In genomic region chr11:88656960-88657738, GRCh38 we compare ENCODE assay signal across 30 cellular contexts.
DNase-seq lines count a peak whose midpoint lies in the region; ATAC-seq, FAIRE-seq and TF ChIP-seq lines count a peak whose summit lies in the region.
"Had no signal": no experiment of that assay in that cellular context is flagged by ENCODE, and none has a peak within 500 bp of the region (broad histone marks: within the 10 kb centered on the region; RNA-seq: fewer than 3 reads in every experiment).

No MANE protein-coding gene starts in this region.

- no peak for DNase-seq in CD8-positive, alpha-beta T cell
- no peak for DNase-seq in HCT116 (ENCODE audit: low read depth, low spot score)
- DNase-seq in fibroblast of the aortic adventitia (ENCODE audit: low read depth): peak; percentile 4
- DNase-seq in GM12892 (ENCODE audit: insufficient read length): no peak
- no peak for DNase-seq in D721Med (ENCODE audit: insufficient read length, low spot score)
- no peak for DNase-seq in lower leg skin (ENCODE audit: low spot score in 2 of 2)
- no peak for DNase-seq in transverse colon
- DNase-seq: activated CD8-positive, alpha-beta T cell treated with anti-CD3 and anti-CD28 coated beads for 36 hours; activated naive CD4-positive, alpha-beta T cell treated with Interleukin-2 at 50 U/mL for 16 hours; COR-L47; effector CD8-positive, alpha-beta T cell; glutamatergic neuron; left colon; mesendoderm; MV-4-11; NCI-H1694 treated with DMSO at 0.1 percent for 48 hours; NCI-H2171 treated with DMSO at 0.1 percent for 48 hours; NCI-H748 treated with DMSO at 0.1 percent for 48 hours; occipital lobe; right cardiac atrium; stimulated activated CD4-positive, alpha-beta T cell treated with anti-CD3 and anti-CD28 coated beads, Interleukin-4, amount 100 ng/mL, for 24 hours; stimulated activated naive CD4-positive, alpha-beta T cell treated with Interleukin-2 at 50 U/mL for 16 hours; thyroid gland had no signal

- intact Hi-C loops in CD8-positive, alpha-beta T cell (cut with DNase I, micrococcal nuclease): no loop called here
- intact Hi-C loops in HCT116 (cut with micrococcal nuclease) (no loop called here), lower leg skin (cut with DNase I; ENCODE audit: low total_unique reads) (no loop called here), transverse colon (cut with DNase I; ENCODE audit: low total_unique reads) (no loop called here)

- no peak for TF ChIP-seq RAD21 in HCT116 (IDR thresholded peaks at IDR 0.05; ENCODE audit: low read depth)

- H3K9me2 ChIP-seq in HCT116 (ENCODE audit: insufficient read depth): no peaks in the 10 kb centered on the region

- no TSS peak for BruUV-seq in HCT116 (replicated peaks; lab: Mats Ljungman, UMichigan)

- in situ Hi-C loops in transverse colon (cut with MboI; ENCODE audit: low pct_ligation_motif_present in 1 of 4, low pct_unique_long_range_greater_than_20kb in 1 of 4, low sequenced_read_pairs in 3 of 4): no loop called here

- no peak overlapping the region for H3K9ac ChIP-seq in HCT116 (ENCODE audit: low read length)

- no peaks in the 10 kb centered on the region for H3K79me2 ChIP-seq in HCT116 (ENCODE audit: insufficient read depth, low read length)

- WGBS in lower leg skin, 2 donors: 38 to 54% methylated on average over 1 of the region's 1 CpG
- WGBS in transverse colon (ENCODE audit: low coverage in 1 of 2), 2 donors: 22 to 54% methylated on average over 1 of the region's 1 CpG

- no peak overlapping the region for H2AFZ ChIP-seq in HCT116 (ENCODE audit: low read depth, low read length, poor library complexity, severe bottlenecking)

- RAD21 ChIA-PET in HCT116 (lab: Charles Lee; ENCODE audit: low non-redundant PET in 1 of 2, low total read pairs in 2 of 2, uncharacterized antibody in 2 of 2, unreplicated experiment in 2 of 2): no interaction called here

- no peaks in the 10 kb centered on the region for H3K4me1 ChIP-seq in CD8-positive, alpha-beta T cell (ENCODE audit: insufficient read depth, low read length)
- H3K4me1 ChIP-seq in HCT116 (ENCODE audit: control insufficient read depth in 1 of 2, insufficient read depth in 2 of 2, low read length in 2 of 2) (no peaks in the 10 kb centered on the region), transverse colon (no peaks in the 10 kb centered on the region)
- H3K4me1 ChIP-seq: thyroid gland had no signal

- no peaks in the 10 kb centered on the region for H3K27me3 Mint-ChIP-seq in CD8-positive, alpha-beta T cell (ENCODE audit: low read depth)
- H3K27me3 Mint-ChIP-seq: activated CD8-positive, alpha-beta T cell treated with anti-CD3 and anti-CD28 coated beads for 36 hours; IgD-negative memory B cell had no signal

- no peak overlapping the region for H3K27ac ChIP-seq in CD8-positive, alpha-beta T cell (ENCODE audit: low read depth, low read length)
- no peak overlapping the region for H3K27ac ChIP-seq in HCT116 (ENCODE audit: low read depth, low read length)
- H3K27ac ChIP-seq in transverse colon: no peak overlapping the region
- H3K27ac ChIP-seq: thyroid gland had no signal

- no peak overlapping the region for H3K4me3 ChIP-seq in CD8-positive, alpha-beta T cell (ENCODE audit: low read depth, low read length)
- H3K4me3 ChIP-seq in HCT116 (replicated peaks in 1 of 2; ENCODE audit: low read depth in 1 of 2, low read length in 2 of 2) (no peak overlapping the region), WI38 (ENCODE audit: low read depth, low read length) (0 out of 2 replicates have a peak overlapping the region, but pooled peaks have one; percentile 11), fibroblast of the aortic adventitia (ENCODE audit: low read depth, low read length) (peak overlapping the region; percentile 13), lower leg skin (ENCODE audit: low read depth, poor library complexity, severe bottlenecking) (no peak overlapping the region), transverse colon (no peak overlapping the region)
- H3K4me3 ChIP-seq: thyroid gland had no signal

- peaks cover 12% of the 10 kb centered on the region for H3K4me1 Mint-ChIP-seq in CD8-positive, alpha-beta T cell (ENCODE audit: low read depth)
- H3K4me1 Mint-ChIP-seq: IgD-negative memory B cell had no signal

- no peaks in the 10 kb centered on the region for H3K27me3 ChIP-seq in CD8-positive, alpha-beta T cell (ENCODE audit: insufficient read depth, low read length)
- H3K27me3 ChIP-seq in HCT116 (ENCODE audit: insufficient read depth, low read length) (no peaks in the 10 kb centered on the region), transverse colon (no peaks in the 10 kb centered on the region)
- H3K27me3 ChIP-seq: thyroid gland had no signal

- CTCF ChIA-PET in CD8-positive, alpha-beta T cell (lab: Charles Lee): interaction anchor here (0.5 to 0.9 kb wide), 2 partner anchors 14 to 112 kb away, joined by 3 read pairs; no protein-coding TSS in a partner anchor
- CTCF ChIA-PET in HCT116 (lab: Charles Lee): no interaction called here

- no peak for TF ChIP-seq EP300 in transverse colon (IDR thresholded peaks at IDR 0.05; ENCODE audit: low read depth)

- TF ChIP-seq POLR2A in HCT116 (IDR thresholded peaks at IDR 0.05; ENCODE audit: borderline replicate concordance, extremely low read depth, insufficient read depth, insufficient read length): no peak
- TF ChIP-seq POLR2A in GM12892 (IDR thresholded peaks at IDR 0.05; ENCODE audit: low read depth, low read length): no peak
- TF ChIP-seq POLR2A in lower leg skin (IDR thresholded peaks at IDR 0.05): no peak
- TF ChIP-seq POLR2A in transverse colon (IDR thresholded peaks at IDR 0.05): no peak

- no peaks in the 10 kb centered on the region for H3K9me3 ChIP-seq in CD8-positive, alpha-beta T cell (ENCODE audit: low read length)
- H3K9me3 ChIP-seq in HCT116 (ENCODE audit: control insufficient read depth in 1 of 2, insufficient read depth in 1 of 2, low read depth in 1 of 2, low read length in 2 of 2) (no peaks in the 10 kb centered on the region), transverse colon (no peaks in the 10 kb centered on the region)
- H3K9me3 ChIP-seq: thyroid gland had no signal

- FAIRE-seq in GM12892 (lab: Jason Lieb, UNC) (no peak), D721Med (lab: Jason Lieb, UNC) (no peak)
- FAIRE-seq: astrocyte, GM19239 had no signal

- no peaks in the 10 kb centered on the region for H3K36me3 ChIP-seq in CD8-positive, alpha-beta T cell (ENCODE audit: insufficient read depth, low read length)
- H3K36me3 ChIP-seq in HCT116 (ENCODE audit: control insufficient read depth in 1 of 2, insufficient read depth in 2 of 2, low read length in 2 of 2) (no peaks in the 10 kb centered on the region), transverse colon (no peaks in the 10 kb centered on the region)
- H3K36me3 ChIP-seq: thyroid gland had no signal

- H3K4me2 ChIP-seq in HCT116 (ENCODE audit: low read length): peak overlapping the region; percentile 10; the same call in 1 of the 2 replicates

- no peak for TF ChIP-seq CTCF in CD8-positive, alpha-beta T cell (IDR thresholded peaks at IDR 0.05)
- TF ChIP-seq CTCF in HCT116 (IDR thresholded peaks at IDR 0.05 in 2 of 3, conservative IDR thresholded peaks at IDR 0.05 in 1 of 3; ENCODE audit: borderline replicate concordance in 1 of 3, insufficient read depth in 1 of 3, low read depth in 2 of 3, low read length in 2 of 3) (no peak), WI38 (IDR thresholded peaks at IDR 0.05; ENCODE audit: low read depth, low read length) (no peak), fibroblast of the aortic adventitia (IDR thresholded peaks at IDR 0.05; ENCODE audit: insufficient read depth, low read length) (no peak), D721Med (IDR thresholded peaks at IDR 0.05; ENCODE audit: insufficient read depth, missing control alignments) (no peak), lower leg skin (IDR thresholded peaks at IDR 0.05) (no peak), transverse colon (IDR thresholded peaks at IDR 0.05) (no peak)

- H3K27ac Mint-ChIP-seq in CD8-positive, alpha-beta T cell: no peak overlapping the region
- H3K27ac Mint-ChIP-seq: activated CD8-positive, alpha-beta T cell treated with anti-CD3 and anti-CD28 coated beads for 36 hours; IgD-negative memory B cell had no signal

- no peaks in the 10 kb centered on the region for H3K36me3 Mint-ChIP-seq in CD8-positive, alpha-beta T cell
- H3K36me3 Mint-ChIP-seq: IgD-negative memory B cell had no signal

- peak overlapping the region; percentile 62 for H3K4me3 Mint-ChIP-seq in CD8-positive, alpha-beta T cell
- H3K4me3 Mint-ChIP-seq: activated CD8-positive, alpha-beta T cell treated with anti-CD3 and anti-CD28 coated beads for 36 hours; IgD-negative memory B cell had no signal

- H3K9me3 Mint-ChIP-seq in CD8-positive, alpha-beta T cell: no peaks in the 10 kb centered on the region
- H3K9me3 Mint-ChIP-seq: activated CD8-positive, alpha-beta T cell treated with anti-CD3 and anti-CD28 coated beads for 36 hours had no signal

- no peaks in the 10 kb centered on the region for H4K20me1 ChIP-seq in HCT116 (ENCODE audit: insufficient read depth)

- POLR2A ChIA-PET in CD8-positive, alpha-beta T cell (lab: Charles Lee): interaction anchor here (1.0 kb wide), 1 partner anchor 172 kb away, joined by 3 read pairs; no protein-coding TSS in a partner anchor
- POLR2A ChIA-PET in HCT116 (lab: Charles Lee): no interaction called here

- ATAC-seq in CD8-positive, alpha-beta T cell: no peak
- ATAC-seq in HCT116: no peak
- ATAC-seq: activated CD4-positive, CD25-positive, alpha-beta regulatory T cell treated with anti-CD3 and anti-CD28 coated beads, Interleukin-2, amount 50 U/mL, for 24 hours; activated CD8-positive, alpha-beta T cell treated with anti-CD3 and anti-CD28 coated beads for 36 hours; esophagus mucosa; left colon; right cardiac atrium; Right ventricle myocardium inferior had no signal

TF ChIP-seq in HCT116, 20 proteins besides CTCF, POLR2A, EP300 and RAD21:
- TF ChIP-seq YY1 (IDR thresholded peaks at IDR 0.05; ENCODE audit: extremely low read depth, insufficient replicate concordance, low read depth, low read length) (no peak), JUND (IDR thresholded peaks at IDR 0.05) (no peak), EZH2 (IDR thresholded peaks at IDR 0.05) (no peak), FOSL1 (IDR thresholded peaks at IDR 0.05; ENCODE audit: low read depth) (no peak), EZH2phosphoT487 (IDR thresholded peaks at IDR 0.05; ENCODE audit: borderline replicate concordance) (no peak), CBX3 (IDR thresholded peaks at IDR 0.05; ENCODE audit: low read depth) (no peak), ATF3 (IDR thresholded peaks at IDR 0.05) (no peak), ELF1 (IDR thresholded peaks at IDR 0.05; ENCODE audit: borderline replicate concordance, low read depth) (no peak), EGR1 (IDR thresholded peaks at IDR 0.05; ENCODE audit: low read depth) (no peak), TCF7L2 (IDR thresholded peaks at IDR 0.05; ENCODE audit: borderline replicate concordance, extremely low read depth, insufficient read depth, insufficient read length) (no peak), ZFX (IDR thresholded peaks at IDR 0.05) (no peak)

Comparison
In these comparisons a context has a peak if more than half of its experiments do, and no peak if none do; other contexts are left out.
1. H3K4me3 ChIP-seq: peak in WI38 (single experiment) and fibroblast of the aortic adventitia (single experiment); none in CD8-positive, alpha-beta T cell (single experiment), HCT116 (0 of 2), lower leg skin (single experiment) and transverse colon (0 of 4).